8 cellular contexts compared by ENCODE assay signal in genomic region chr19:44499962-44500949, GRCh38. TPM values are rescaled to one million over a fixed set of nuclear protein-coding genes. Genes with fewer than 3 reads are reported as not detected.
DNase-seq lines count a peak whose midpoint lies in the region; ATAC-seq and TF ChIP-seq lines count a peak whose summit lies in the region.

Gene ZNF180 (minus strand): TSS chr19:44500522. CDS start chr19:44497334, 3,188 bp downstream.

- H3K9ac ChIP-seq in mucosa of stomach (ENCODE audit: low read length), result peak within 1 kb of the TSS; percentile 93

- DNase-seq in DMS53 (lab: John Stamatoyannopoulos, UW), result peak; percentile 98
- peak; percentile 99 for DNase-seq in OCI-M1 (lab: John Stamatoyannopoulos, UW)
- DNase-seq in activated T-cell treated with anti-CD3 and anti-CD28 coated beads, Interleukin-2, amount 50 U/mL, for 1 hour, result peak; percentile 96
- DNase-seq in erythroblast (lab: John Stamatoyannopoulos, UW), result peak; percentile 96 to 97
- peak; percentile 98 for DNase-seq in stimulated activated CD8-positive, alpha-beta memory T cell treated with anti-CD3 and anti-CD28 coated beads, Interleukin-4, amount 100 ng/mL, for 48 hours

- H3K9me3 Mint-ChIP-seq in IgD-negative memory B cell, result peaks cover 10 to 40% (median 23%) of the 10 kb centered on the region in 3 donors

- H3K36me3 Mint-ChIP-seq in IgD-negative memory B cell, result peaks cover 18% of the 10 kb centered on the region

- peak within 1 kb of the TSS; percentile 83 to 93 (median 87) for H3K27ac Mint-ChIP-seq in IgD-negative memory B cell

- peaks cover 12% of the 10 kb centered on the region for H3K9me3 ChIP-seq in mucosa of stomach (ENCODE audit: control insufficient read depth, low read length)

- peak within 1 kb of the TSS; percentile 99 for H3K4me3 ChIP-seq in mucosa of stomach (ENCODE audit: low read length)

- H3K4me1 ChIP-seq in mucosa of stomach (ENCODE audit: control insufficient read depth, insufficient read depth, low read length), result peaks cover 8% of the 10 kb centered on the region

- no peaks in the 10 kb centered on the region for H3K27me3 ChIP-seq in mucosa of stomach (ENCODE audit: control insufficient read depth, insufficient read depth, low read length)

- peak; percentile 90 for ATAC-seq in GM21529 (IDR thresholded peaks at IDR 0.05; ENCODE audit: unreplicated experiment)

- peak within 1 kb of the TSS; percentile 96 to 99 (median 98) for H3K4me3 Mint-ChIP-seq in IgD-negative memory B cell

- peaks cover 15 to 26% (median 24%) of the 10 kb centered on the region in 3 donors for H3K4me1 Mint-ChIP-seq in IgD-negative memory B cell

- peaks cover 2% of the 10 kb centered on the region for H3K27me3 Mint-ChIP-seq in IgD-negative memory B cell

- H3K36me3 ChIP-seq in mucosa of stomach (ENCODE audit: control insufficient read depth, insufficient read depth, low read length), result peaks cover 15% of the 10 kb centered on the region

- TF ChIP-seq POLR2A in erythroblast (IDR thresholded peaks at IDR 0.05; ENCODE audit: low read length), result peak; percentile 85

RNA-seq across cellular contexts. Expression of gene ZNF180, which starts in this region (rescaled TPM):
- 11.0 TPM for polyA plus RNA-seq in IgD-negative memory B cell

Comparison
In these comparisons a context has a peak if more than half of its experiments do, and no peak if none do; other contexts are left out.
1. Peak in every context shown above with its lines: DNase-seq, ATAC-seq and H3K4me3 ChIP-seq.